2 cellular contexts compared by ENCODE assay signal in the genomic region with DNA sequence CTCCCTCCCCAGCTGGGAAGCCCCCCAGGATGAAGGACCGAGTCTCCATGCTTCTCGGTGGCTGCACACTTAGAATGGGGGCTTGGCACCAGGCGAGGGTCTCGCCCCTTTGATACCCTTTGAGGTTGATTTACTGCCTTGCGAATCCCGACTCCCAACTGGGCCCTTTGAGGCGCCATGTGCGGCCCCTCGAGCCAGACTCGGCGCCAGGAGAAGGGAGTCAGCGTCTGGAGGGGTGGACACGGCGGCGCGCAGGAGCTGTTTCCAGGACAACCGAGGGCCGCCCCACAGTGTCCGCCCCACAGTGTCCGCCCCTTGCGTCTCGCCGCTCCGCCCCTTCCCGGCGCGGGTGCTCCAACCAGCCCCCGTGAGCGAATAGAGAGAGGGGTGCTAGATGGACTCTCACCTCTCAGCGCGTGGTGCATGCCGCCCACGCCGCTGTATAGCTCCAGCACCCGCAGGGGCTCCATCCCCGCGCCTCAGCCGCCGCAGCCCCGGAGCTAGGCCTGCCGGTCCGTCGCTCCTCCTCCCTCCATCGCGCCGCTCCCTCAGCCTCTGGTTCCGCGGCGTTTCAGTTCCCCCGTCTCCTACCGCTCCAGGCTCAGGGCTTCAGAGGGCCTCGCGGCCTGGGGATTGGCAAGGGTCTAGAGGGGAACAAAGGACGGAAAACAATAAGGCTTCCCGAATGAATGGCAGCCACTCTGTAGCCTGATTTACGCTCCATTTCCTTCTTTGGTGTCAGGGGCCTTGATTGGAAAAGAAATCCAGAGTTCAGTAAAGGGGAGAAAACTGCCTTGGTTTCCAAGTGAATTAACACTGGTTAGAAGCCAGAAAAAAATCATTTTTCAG.
TF ChIP-seq lines count a peak whose summit lies in the region.

A gene with protein sequence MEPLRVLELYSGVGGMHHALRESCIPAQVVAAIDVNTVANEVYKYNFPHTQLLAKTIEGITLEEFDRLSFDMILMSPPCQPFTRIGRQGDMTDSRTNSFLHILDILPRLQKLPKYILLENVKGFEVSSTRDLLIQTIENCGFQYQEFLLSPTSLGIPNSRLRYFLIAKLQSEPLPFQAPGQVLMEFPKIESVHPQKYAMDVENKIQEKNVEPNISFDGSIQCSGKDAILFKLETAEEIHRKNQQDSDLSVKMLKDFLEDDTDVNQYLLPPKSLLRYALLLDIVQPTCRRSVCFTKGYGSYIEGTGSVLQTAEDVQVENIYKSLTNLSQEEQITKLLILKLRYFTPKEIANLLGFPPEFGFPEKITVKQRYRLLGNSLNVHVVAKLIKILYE (minus strand): TSS at position 508 of the 849 bp plus-strand sequence. CDS start 38 bp downstream, at position 470.

TF ChIP-seq in GM23338, 12 proteins besides CTCF, POLR2A, EP300 and RAD21 (continues in another document):
- TF ChIP-seq, protein P1, sequence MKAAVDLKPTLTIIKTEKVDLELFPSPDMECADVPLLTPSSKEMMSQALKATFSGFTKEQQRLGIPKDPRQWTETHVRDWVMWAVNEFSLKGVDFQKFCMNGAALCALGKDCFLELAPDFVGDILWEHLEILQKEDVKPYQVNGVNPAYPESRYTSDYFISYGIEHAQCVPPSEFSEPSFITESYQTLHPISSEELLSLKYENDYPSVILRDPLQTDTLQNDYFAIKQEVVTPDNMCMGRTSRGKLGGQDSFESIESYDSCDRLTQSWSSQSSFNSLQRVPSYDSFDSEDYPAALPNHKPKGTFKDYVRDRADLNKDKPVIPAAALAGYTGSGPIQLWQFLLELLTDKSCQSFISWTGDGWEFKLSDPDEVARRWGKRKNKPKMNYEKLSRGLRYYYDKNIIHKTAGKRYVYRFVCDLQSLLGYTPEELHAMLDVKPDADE (IDR thresholded peaks at IDR 0.05), result no peak; the same call in 1 of the 2 replicates
- peak; percentile 69 for TF ChIP-seq POLR2AphosphoS5 (IDR thresholded peaks at IDR 0.05; ENCODE audit: low read depth)
- TF ChIP-seq, protein P2, sequence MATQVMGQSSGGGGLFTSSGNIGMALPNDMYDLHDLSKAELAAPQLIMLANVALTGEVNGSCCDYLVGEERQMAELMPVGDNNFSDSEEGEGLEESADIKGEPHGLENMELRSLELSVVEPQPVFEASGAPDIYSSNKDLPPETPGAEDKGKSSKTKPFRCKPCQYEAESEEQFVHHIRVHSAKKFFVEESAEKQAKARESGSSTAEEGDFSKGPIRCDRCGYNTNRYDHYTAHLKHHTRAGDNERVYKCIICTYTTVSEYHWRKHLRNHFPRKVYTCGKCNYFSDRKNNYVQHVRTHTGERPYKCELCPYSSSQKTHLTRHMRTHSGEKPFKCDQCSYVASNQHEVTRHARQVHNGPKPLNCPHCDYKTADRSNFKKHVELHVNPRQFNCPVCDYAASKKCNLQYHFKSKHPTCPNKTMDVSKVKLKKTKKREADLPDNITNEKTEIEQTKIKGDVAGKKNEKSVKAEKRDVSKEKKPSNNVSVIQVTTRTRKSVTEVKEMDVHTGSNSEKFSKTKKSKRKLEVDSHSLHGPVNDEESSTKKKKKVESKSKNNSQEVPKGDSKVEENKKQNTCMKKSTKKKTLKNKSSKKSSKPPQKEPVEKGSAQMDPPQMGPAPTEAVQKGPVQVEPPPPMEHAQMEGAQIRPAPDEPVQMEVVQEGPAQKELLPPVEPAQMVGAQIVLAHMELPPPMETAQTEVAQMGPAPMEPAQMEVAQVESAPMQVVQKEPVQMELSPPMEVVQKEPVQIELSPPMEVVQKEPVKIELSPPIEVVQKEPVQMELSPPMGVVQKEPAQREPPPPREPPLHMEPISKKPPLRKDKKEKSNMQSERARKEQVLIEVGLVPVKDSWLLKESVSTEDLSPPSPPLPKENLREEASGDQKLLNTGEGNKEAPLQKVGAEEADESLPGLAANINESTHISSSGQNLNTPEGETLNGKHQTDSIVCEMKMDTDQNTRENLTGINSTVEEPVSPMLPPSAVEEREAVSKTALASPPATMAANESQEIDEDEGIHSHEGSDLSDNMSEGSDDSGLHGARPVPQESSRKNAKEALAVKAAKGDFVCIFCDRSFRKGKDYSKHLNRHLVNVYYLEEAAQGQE (IDR thresholded peaks at IDR 0.05; ENCODE audit: unreplicated experiment), result peak; percentile 28

TF ChIP-seq in SK-N-SH, 30 proteins besides CTCF, POLR2A, EP300 and RAD21 (continued from another document):
- TF ChIP-seq, protein P3, sequence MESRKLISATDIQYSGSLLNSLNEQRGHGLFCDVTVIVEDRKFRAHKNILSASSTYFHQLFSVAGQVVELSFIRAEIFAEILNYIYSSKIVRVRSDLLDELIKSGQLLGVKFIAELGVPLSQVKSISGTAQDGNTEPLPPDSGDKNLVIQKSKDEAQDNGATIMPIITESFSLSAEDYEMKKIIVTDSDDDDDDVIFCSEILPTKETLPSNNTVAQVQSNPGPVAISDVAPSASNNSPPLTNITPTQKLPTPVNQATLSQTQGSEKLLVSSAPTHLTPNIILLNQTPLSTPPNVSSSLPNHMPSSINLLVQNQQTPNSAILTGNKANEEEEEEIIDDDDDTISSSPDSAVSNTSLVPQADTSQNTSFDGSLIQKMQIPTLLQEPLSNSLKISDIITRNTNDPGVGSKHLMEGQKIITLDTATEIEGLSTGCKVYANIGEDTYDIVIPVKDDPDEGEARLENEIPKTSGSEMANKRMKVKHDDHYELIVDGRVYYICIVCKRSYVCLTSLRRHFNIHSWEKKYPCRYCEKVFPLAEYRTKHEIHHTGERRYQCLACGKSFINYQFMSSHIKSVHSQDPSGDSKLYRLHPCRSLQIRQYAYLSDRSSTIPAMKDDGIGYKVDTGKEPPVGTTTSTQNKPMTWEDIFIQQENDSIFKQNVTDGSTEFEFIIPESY (IDR thresholded peaks at IDR 0.05; ENCODE audit: borderline replicate concordance, low read depth), result no peak
- TF ChIP-seq FOSL2 (IDR thresholded peaks at IDR 0.05; ENCODE audit: borderline replicate concordance, low read depth) (no peak), EZH2phosphoT487 (IDR thresholded peaks at IDR 0.05; ENCODE audit: borderline replicate concordance, low read depth) (no peak), SMC3 (IDR thresholded peaks at IDR 0.05; ENCODE audit: low read depth, low read length) (peak; percentile 26), TEAD4 (IDR thresholded peaks at IDR 0.05; ENCODE audit: borderline replicate concordance, insufficient read depth) (no peak), POLR2AphosphoS5 (IDR thresholded peaks at IDR 0.05; ENCODE audit: low read depth, low read length) (peak; percentile 76), FOXJ3 (CRISPR knock-in tag; IDR thresholded peaks at IDR 0.05) (no peak), TAF1 (IDR thresholded peaks at IDR 0.05; ENCODE audit: borderline replicate concordance, low read depth, low read length) (peak; percentile 98), YY1 (IDR thresholded peaks at IDR 0.05; ENCODE audit: low read depth) (no peak), GATA2 (CRISPR knock-in tag; IDR thresholded peaks at IDR 0.05) (no peak; the same call in 1 of the 2 replicates), MEF2A (IDR thresholded peaks at IDR 0.05; ENCODE audit: borderline replicate concordance, low read depth) (no peak), NRF1 (IDR thresholded peaks at IDR 0.05; ENCODE audit: low read depth, low read length) (no peak), MXI1 (IDR thresholded peaks at IDR 0.05; ENCODE audit: low read depth, low read length) (peak; percentile 82), GABPA (IDR thresholded peaks at IDR 0.05; ENCODE audit: low read depth) (peak; percentile 77), RCOR1 (IDR thresholded peaks at IDR 0.05; ENCODE audit: low read length) (no peak)
- TF ChIP-seq, protein P4, sequence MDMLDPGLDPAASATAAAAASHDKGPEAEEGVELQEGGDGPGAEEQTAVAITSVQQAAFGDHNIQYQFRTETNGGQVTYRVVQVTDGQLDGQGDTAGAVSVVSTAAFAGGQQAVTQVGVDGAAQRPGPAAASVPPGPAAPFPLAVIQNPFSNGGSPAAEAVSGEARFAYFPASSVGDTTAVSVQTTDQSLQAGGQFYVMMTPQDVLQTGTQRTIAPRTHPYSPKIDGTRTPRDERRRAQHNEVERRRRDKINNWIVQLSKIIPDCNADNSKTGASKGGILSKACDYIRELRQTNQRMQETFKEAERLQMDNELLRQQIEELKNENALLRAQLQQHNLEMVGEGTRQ (IDR thresholded peaks at IDR 0.05; ENCODE audit: borderline replicate concordance, low read depth, low read length), result no peak
- TF ChIP-seq, protein P5, sequence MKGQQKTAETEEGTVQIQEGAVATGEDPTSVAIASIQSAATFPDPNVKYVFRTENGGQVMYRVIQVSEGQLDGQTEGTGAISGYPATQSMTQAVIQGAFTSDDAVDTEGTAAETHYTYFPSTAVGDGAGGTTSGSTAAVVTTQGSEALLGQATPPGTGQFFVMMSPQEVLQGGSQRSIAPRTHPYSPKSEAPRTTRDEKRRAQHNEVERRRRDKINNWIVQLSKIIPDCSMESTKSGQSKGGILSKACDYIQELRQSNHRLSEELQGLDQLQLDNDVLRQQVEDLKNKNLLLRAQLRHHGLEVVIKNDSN (IDR thresholded peaks at IDR 0.05; ENCODE audit: borderline replicate concordance, low read depth), result peak; percentile 20; the same call in 1 of the 2 replicates
- TF ChIP-seq, protein P6, sequence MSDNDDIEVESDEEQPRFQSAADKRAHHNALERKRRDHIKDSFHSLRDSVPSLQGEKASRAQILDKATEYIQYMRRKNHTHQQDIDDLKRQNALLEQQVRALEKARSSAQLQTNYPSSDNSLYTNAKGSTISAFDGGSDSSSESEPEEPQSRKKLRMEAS (IDR thresholded peaks at IDR 0.05; ENCODE audit: low read depth), result peak; percentile 87
- TF ChIP-seq, protein P2 (IDR thresholded peaks at IDR 0.05; ENCODE audit: low read depth, low read length), result peak; percentile 58; the same call in 1 of the 2 replicates
- TF ChIP-seq, protein P7, sequence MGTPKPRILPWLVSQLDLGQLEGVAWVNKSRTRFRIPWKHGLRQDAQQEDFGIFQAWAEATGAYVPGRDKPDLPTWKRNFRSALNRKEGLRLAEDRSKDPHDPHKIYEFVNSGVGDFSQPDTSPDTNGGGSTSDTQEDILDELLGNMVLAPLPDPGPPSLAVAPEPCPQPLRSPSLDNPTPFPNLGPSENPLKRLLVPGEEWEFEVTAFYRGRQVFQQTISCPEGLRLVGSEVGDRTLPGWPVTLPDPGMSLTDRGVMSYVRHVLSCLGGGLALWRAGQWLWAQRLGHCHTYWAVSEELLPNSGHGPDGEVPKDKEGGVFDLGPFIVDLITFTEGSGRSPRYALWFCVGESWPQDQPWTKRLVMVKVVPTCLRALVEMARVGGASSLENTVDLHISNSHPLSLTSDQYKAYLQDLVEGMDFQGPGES (IDR thresholded peaks at IDR 0.05; ENCODE audit: low read depth, low read length), result no peak
- TF ChIP-seq, protein P8, sequence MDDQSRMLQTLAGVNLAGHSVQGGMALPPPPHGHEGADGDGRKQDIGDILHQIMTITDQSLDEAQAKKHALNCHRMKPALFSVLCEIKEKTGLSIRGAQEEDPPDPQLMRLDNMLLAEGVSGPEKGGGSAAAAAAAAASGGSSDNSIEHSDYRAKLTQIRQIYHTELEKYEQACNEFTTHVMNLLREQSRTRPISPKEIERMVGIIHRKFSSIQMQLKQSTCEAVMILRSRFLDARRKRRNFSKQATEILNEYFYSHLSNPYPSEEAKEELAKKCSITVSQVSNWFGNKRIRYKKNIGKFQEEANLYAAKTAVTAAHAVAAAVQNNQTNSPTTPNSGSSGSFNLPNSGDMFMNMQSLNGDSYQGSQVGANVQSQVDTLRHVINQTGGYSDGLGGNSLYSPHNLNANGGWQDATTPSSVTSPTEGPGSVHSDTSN (IDR thresholded peaks at IDR 0.05), result no peak; the same call in 1 of the 2 replicates
